ENCODE assay signal across 19 cellular contexts in genomic region chr3:134804508-134805480, GRCh38. TPM values are rescaled to one million over a fixed set of nuclear protein-coding genes. Genes with fewer than 3 reads are reported as not detected.
DNase-seq lines count a peak whose midpoint lies in the region; ATAC-seq and TF ChIP-seq lines count a peak whose summit lies in the region.
"Had no signal": no experiment of that assay in that cellular context is flagged by ENCODE, and none has a peak within 500 bp of the region (broad histone marks: within the 10 kb centered on the region; RNA-seq: fewer than 3 reads in every experiment).

No MANE protein-coding gene starts in this region.

- BruUV-seq in PC-9 (replicated peaks; lab: Mats Ljungman, UMichigan) = no TSS peak

- CTCF ChIA-PET in activated CD8-positive, alpha-beta T cell treated with anti-CD3 and anti-CD28 coated beads, Interleukin-2, amount 10 ng/mL, durations not matched to agents 7 days and 5 days (lab: Charles Lee) = no interaction called here
- CTCF ChIA-PET in activated CD8-positive, alpha-beta T cell treated with anti-CD3 and anti-CD28 coated beads for 36 hours (lab: Charles Lee) = interaction anchor here (1.1 kb wide), 1 partner anchor 10 kb away, joined by 5 read pairs; the partner anchor contains the start of gene EPHB1
- CTCF ChIA-PET in PC-9 (lab: Charles Lee) = interaction anchor here (0.6 kb wide), 1 partner anchor 436 kb away, joined by 6 read pairs; no protein-coding TSS in a partner anchor

- H3K9me3 Mint-ChIP-seq in activated CD8-positive, alpha-beta T cell treated with anti-CD3 and anti-CD28 coated beads, Interleukin-2, amount 10 ng/mL, durations not matched to agents 7 days and 5 days (ENCODE audit: insufficient read depth) = no peaks in the 10 kb centered on the region
- no peaks in the 10 kb centered on the region for H3K9me3 Mint-ChIP-seq in activated CD8-positive, alpha-beta T cell treated with anti-CD3 and anti-CD28 coated beads for 36 hours
- H3K9me3 Mint-ChIP-seq in endothelial cell (ENCODE audit: unreplicated experiment) = no peaks in the 10 kb centered on the region
- no peaks in the 10 kb centered on the region for H3K9me3 Mint-ChIP-seq in type B pancreatic cell
- H3K9me3 Mint-ChIP-seq: IgD-negative memory B cell had no signal

- H3K4me2 ChIP-seq in PC-9 = no peak overlapping the region

- H3K36me3 Mint-ChIP-seq in activated CD8-positive, alpha-beta T cell treated with anti-CD3 and anti-CD28 coated beads, Interleukin-2, amount 10 ng/mL, durations not matched to agents 7 days and 5 days (ENCODE audit: low read depth) = peaks cover 8% of the 10 kb centered on the region
- no peaks in the 10 kb centered on the region for H3K36me3 Mint-ChIP-seq in activated CD8-positive, alpha-beta T cell treated with anti-CD3 and anti-CD28 coated beads for 36 hours (ENCODE audit: low read depth)
- no peaks in the 10 kb centered on the region for H3K36me3 Mint-ChIP-seq in endothelial cell (ENCODE audit: low read depth, unreplicated experiment)
- H3K36me3 Mint-ChIP-seq in type B pancreatic cell = peaks cover 3% of the 10 kb centered on the region
- H3K36me3 Mint-ChIP-seq: IgD-negative memory B cell had no signal

- no peak overlapping the region for H3K4me3 ChIP-seq in PC-9

- H3K36me3 ChIP-seq in PC-9 (ENCODE audit: low read depth) = no peaks in the 10 kb centered on the region

- H3F3A ChIP-seq in PC-9 (ENCODE audit: insufficient read depth, low read depth) = no peaks in the 10 kb centered on the region

- no peaks in the 10 kb centered on the region for H4K20me1 ChIP-seq in PC-9 (ENCODE audit: insufficient read depth)

- H3K27ac ChIP-seq in PC-9 = no peak overlapping the region
- H3K27ac ChIP-seq: C4-2B had no signal

- no peaks in the 10 kb centered on the region for H3K79me2 ChIP-seq in PC-9 (ENCODE audit: low read depth)

- no peaks in the 10 kb centered on the region for H3K9me3 ChIP-seq in PC-9 (ENCODE audit: insufficient read depth, low read depth)
- H3K9me3 ChIP-seq: Caco-2 had no signal

- POLR2A ChIA-PET in activated CD8-positive, alpha-beta T cell treated with anti-CD3 and anti-CD28 coated beads, Interleukin-2, amount 10 ng/mL, durations not matched to agents 7 days and 5 days (lab: Charles Lee) = no interaction called here
- POLR2A ChIA-PET in activated CD8-positive, alpha-beta T cell treated with anti-CD3 and anti-CD28 coated beads for 36 hours (lab: Charles Lee) = no interaction called here
- POLR2A ChIA-PET in PC-9 (lab: Charles Lee; ENCODE audit: unreplicated experiment) = no interaction called here

- no peak overlapping the region for H3K4me3 Mint-ChIP-seq in activated CD8-positive, alpha-beta T cell treated with anti-CD3 and anti-CD28 coated beads, Interleukin-2, amount 10 ng/mL, durations not matched to agents 7 days and 5 days
- H3K4me3 Mint-ChIP-seq in activated CD8-positive, alpha-beta T cell treated with anti-CD3 and anti-CD28 coated beads for 36 hours = no peak overlapping the region
- peak overlapping the region; percentile 29 for H3K4me3 Mint-ChIP-seq in endothelial cell (ENCODE audit: unreplicated experiment)
- H3K4me3 Mint-ChIP-seq in type B pancreatic cell = no peak overlapping the region
- H3K4me3 Mint-ChIP-seq: IgD-negative memory B cell had no signal

- intact Hi-C loops in activated CD8-positive, alpha-beta T cell treated with anti-CD3 and anti-CD28 coated beads for 36 hours (cut with micrococcal nuclease) = no loop called here
- intact Hi-C loops in PC-9 (cut with micrococcal nuclease; ENCODE audit: unreplicated experiment) = no loop called here

- H2AFZ ChIP-seq in PC-9 = no peak overlapping the region

- peaks cover 71% of the 10 kb centered on the region for H3K27me3 ChIP-seq in PC-9 (ENCODE audit: insufficient read depth, low read depth)

- TF ChIP-seq CTCF in activated CD8-positive, alpha-beta T cell treated with anti-CD3 and anti-CD28 coated beads for 36 hours (IDR thresholded peaks at IDR 0.05) = no peak
- no peak for TF ChIP-seq CTCF in endothelial cell (IDR thresholded peaks at IDR 0.05; ENCODE audit: unreplicated experiment)
- TF ChIP-seq CTCF in type B pancreatic cell (conservative IDR thresholded peaks at IDR 0.05) = no peak
- no peak for TF ChIP-seq CTCF in PC-9 (conservative IDR thresholded peaks at IDR 0.05)

- no peaks in the 10 kb centered on the region for H3K4me1 ChIP-seq in PC-9 (replicated peaks; ENCODE audit: insufficient read depth)
- H3K4me1 ChIP-seq: Caco-2 had no signal

- no peaks in the 10 kb centered on the region for H3K9me2 ChIP-seq in PC-9 (ENCODE audit: insufficient read depth)

- no peak overlapping the region for H3K27ac Mint-ChIP-seq in activated CD8-positive, alpha-beta T cell treated with anti-CD3 and anti-CD28 coated beads, Interleukin-2, amount 10 ng/mL, durations not matched to agents 7 days and 5 days
- H3K27ac Mint-ChIP-seq in activated CD8-positive, alpha-beta T cell treated with anti-CD3 and anti-CD28 coated beads for 36 hours = no peak overlapping the region
- H3K27ac Mint-ChIP-seq in endothelial cell (ENCODE audit: unreplicated experiment) (no peak overlapping the region), type B pancreatic cell (no peak overlapping the region)

- ATAC-seq in activated CD8-positive, alpha-beta T cell treated with anti-CD3 and anti-CD28 coated beads, Interleukin-2, amount 10 ng/mL, durations not matched to agents 7 days and 5 days = no peak
- ATAC-seq in activated CD8-positive, alpha-beta T cell treated with anti-CD3 and anti-CD28 coated beads for 36 hours = no peak
- ATAC-seq: PC-3 had no signal

- H3K4me1 Mint-ChIP-seq in activated CD8-positive, alpha-beta T cell treated with anti-CD3 and anti-CD28 coated beads, Interleukin-2, amount 10 ng/mL, durations not matched to agents 7 days and 5 days (ENCODE audit: low read depth) = peaks cover 29% of the 10 kb centered on the region
- peaks cover 11% of the 10 kb centered on the region for H3K4me1 Mint-ChIP-seq in activated CD8-positive, alpha-beta T cell treated with anti-CD3 and anti-CD28 coated beads for 36 hours (ENCODE audit: low read depth)
- H3K4me1 Mint-ChIP-seq in endothelial cell (ENCODE audit: unreplicated experiment) (peaks cover 3% of the 10 kb centered on the region), type B pancreatic cell (ENCODE audit: unreplicated experiment) (peaks cover 4% of the 10 kb centered on the region)

- H3K27me3 Mint-ChIP-seq in activated CD8-positive, alpha-beta T cell treated with anti-CD3 and anti-CD28 coated beads, Interleukin-2, amount 10 ng/mL, durations not matched to agents 7 days and 5 days (ENCODE audit: low read depth) = peaks cover 51% of the 10 kb centered on the region
- peaks cover 13% of the 10 kb centered on the region for H3K27me3 Mint-ChIP-seq in activated CD8-positive, alpha-beta T cell treated with anti-CD3 and anti-CD28 coated beads for 36 hours
- peaks cover 1% of the 10 kb centered on the region for H3K27me3 Mint-ChIP-seq in endothelial cell (ENCODE audit: unreplicated experiment)
- peaks cover 85% of the 10 kb centered on the region for H3K27me3 Mint-ChIP-seq in type B pancreatic cell

- DNase-seq in activated CD8-positive, alpha-beta T cell treated with anti-CD3 and anti-CD28 coated beads, Interleukin-2, amount 10 ng/mL, durations not matched to agents 7 days and 5 days = peak; percentile 18
- no peak for DNase-seq in activated CD8-positive, alpha-beta T cell treated with anti-CD3 and anti-CD28 coated beads for 36 hours
- DNase-seq in NCI-H748 treated with DMSO at 0.1 percent for 48 hours (lab: John Stamatoyannopoulos, UW) = peak; percentile 16
- DNase-seq in endothelial cell (ENCODE audit: low spot score) = no peak
- DNase-seq in type B pancreatic cell (ENCODE audit: extremely low spot score, unreplicated experiment) = peak; percentile 34
- no peak for DNase-seq in HuH-7 (ENCODE audit: low spot score)
- DNase-seq in NCI-H1417 treated with DMSO at 0.1 percent for 48 hours (lab: John Stamatoyannopoulos, UW) = no peak
- DNase-seq in PC-9 = no peak
- DNase-seq: Caco-2; DMS53; NCI-H187; NCI-H2171; NCI-H510A treated with DMSO at 0.1 percent for 48 hours; NK-92 treated with Interleukin-12 subunit alpha and Interleukin-12 subunit beta, amount 100 ng/mL, for 24 hours; PC-3 had no signal

RNA-seq across cellular contexts. Expression of gene EPHB1, which starts 9.7 kb away (rescaled TPM):
- 1 to 10 TPM; 1.1 to 1.4 TPM for total RNA-seq in activated CD8-positive, alpha-beta T cell treated with anti-CD3 and anti-CD28 coated beads, Interleukin-2, amount 10 ng/mL, durations not matched to agents 7 days and 5 days
- under 1 TPM in 1 of 2 experiments, not detected in 1; 0.78 TPM for total RNA-seq in activated CD8-positive, alpha-beta T cell treated with anti-CD3 and anti-CD28 coated beads for 36 hours
- total RNA-seq in endothelial cell (ENCODE audit: unreplicated experiment) = 5.7 TPM
- 1.8 and 9.1 TPM in 2 replicates for total RNA-seq in type B pancreatic cell (ENCODE audit: low replicate concordance)
- total RNA-seq in PC-9 (2021) = 0.15 TPM in 1 of 2 replicates, not detected in the other
- total RNA-seq: A172, HT-29 had no signal

Comparison
In these comparisons a context has a peak if more than half of its experiments do, and no peak if none do; other contexts are left out.
1. DNase-seq: peak in activated CD8-positive, alpha-beta T cell treated with anti-CD3 and anti-CD28 coated beads, Interleukin-2, amount 10 ng/mL, durations not matched to agents 7 days and 5 days (single experiment), NCI-H748 treated with DMSO at 0.1 percent for 48 hours (single experiment) and type B pancreatic cell (single experiment); none in activated CD8-positive, alpha-beta T cell treated with anti-CD3 and anti-CD28 coated beads for 36 hours (single experiment), endothelial cell (single experiment), HuH-7 (single experiment), NCI-H1417 treated with DMSO at 0.1 percent for 48 hours (single experiment) and PC-9 (0 of 2).